17 cellular contexts compared by ENCODE assay signal in genomic region chr9:96448546-96449170, GRCh38. TPM values are rescaled to one million over a fixed set of nuclear protein-coding genes. Genes with fewer than 3 reads are reported as not detected.
DNase-seq lines count a peak whose midpoint lies in the region; ATAC-seq and TF ChIP-seq lines count a peak whose summit lies in the region.
"Had no signal": no experiment of that assay in that cellular context is flagged by ENCODE, and none has a peak within 500 bp of the region (broad histone marks: within the 10 kb centered on the region; RNA-seq: fewer than 3 reads in every experiment).

No MANE protein-coding gene starts in this region.

- TF ChIP-seq CTCF in Panc1 (IDR thresholded peaks at IDR 0.05) (no peak), smooth muscle cell (IDR thresholded peaks at IDR 0.05; ENCODE audit: borderline replicate concordance, insufficient read depth, poor library complexity, severe bottlenecking) (no peak)

- WGBS in smooth muscle cell (ENCODE audit: low lambda C conversion rate): 90% methylated on average over 11 of the region's 11 CpGs

- POLR2A ChIA-PET in Panc1 (lab: Charles Lee): interaction anchor here (0.6 kb wide), 1 partner anchor 70 kb away, joined by 3 read pairs; no protein-coding TSS in a partner anchor

- H3K4me3 ChIP-seq in Panc1 (ENCODE audit: low read depth in 2 of 2, low read length in 2 of 2) (no peak overlapping the region), smooth muscle cell (no peak overlapping the region)

- H3K27me3 Mint-ChIP-seq in activated CD4-positive, alpha-beta T cell treated with anti-CD3 and anti-CD28 coated beads, Interleukin-2, amount 10 ng/mL, durations not matched to agents 24 days and 14 days: peaks cover 29% of the 10 kb centered on the region

- H3K27ac Mint-ChIP-seq in activated CD4-positive, alpha-beta T cell treated with anti-CD3 and anti-CD28 coated beads, Interleukin-2, amount 10 ng/mL, durations not matched to agents 24 days and 14 days: no peak overlapping the region

- peaks cover 24% of the 10 kb centered on the region for H4K20me1 ChIP-seq in smooth muscle cell (ENCODE audit: low read depth)

- in situ Hi-C loops in Panc1 (cut with HindIII; ENCODE audit: low pct_unique_long_range_greater_than_20kb, low sequenced_read_pairs): no loop called here

- no peak overlapping the region for H3K9ac ChIP-seq in smooth muscle cell (ENCODE audit: low read depth)

- peaks cover 17% of the 10 kb centered on the region for H3K4me1 Mint-ChIP-seq in activated CD4-positive, alpha-beta T cell treated with anti-CD3 and anti-CD28 coated beads, Interleukin-2, amount 10 ng/mL, durations not matched to agents 24 days and 14 days

- CTCF ChIA-PET in Panc1 (lab: Charles Lee): no interaction called here

- H3K9me3 ChIP-seq in Panc1 (ENCODE audit: control insufficient read depth, insufficient read depth, low read depth, low read length) (no peaks in the 10 kb centered on the region), smooth muscle cell (replicated peaks; ENCODE audit: low read depth) (no peaks in the 10 kb centered on the region)
- H3K9me3 ChIP-seq: breast epithelium, heart left ventricle, thyroid gland had no signal

- H3K4me2 ChIP-seq in smooth muscle cell: no peak overlapping the region

- TF ChIP-seq POLR2A in erythroblast (IDR thresholded peaks at IDR 0.05; ENCODE audit: low read length): no peak

- H2AFZ ChIP-seq in smooth muscle cell (ENCODE audit: low read depth): peak overlapping the region; percentile 99

- H3F3A ChIP-seq in smooth muscle cell (ENCODE audit: low read depth): no peaks in the 10 kb centered on the region

- no peak for DNase-seq in activated CD4-positive, alpha-beta T cell treated with anti-CD3 and anti-CD28 coated beads, Interleukin-2, amount 10 ng/mL, durations not matched to agents 24 days and 14 days
- DNase-seq in activated CD4-positive, alpha-beta T cell treated with anti-CD3 and anti-CD28 coated beads, Interleukin-2, amount 50 U/mL, for 1 hour: no peak
- DNase-seq in Panc1 (ENCODE audit: low read depth, low spot score) (no peak), fibroblast of the conjunctiva (ENCODE audit: low read depth) (peak; percentile 13), smooth muscle cell (lab: John Stamatoyannopoulos, UW; ENCODE audit: unreplicated experiment) (no peak), erythroblast (lab: John Stamatoyannopoulos, UW) (no peak), mucosa of gallbladder (ENCODE audit: low spot score) (no peak)
- DNase-seq: activated gamma-delta T cell treated with Interleukin-2 at 50 U/mL for 16 hours, dorsolateral prefrontal cortex, heart left ventricle, KBM-7, mesenchymal stem cell, NCI-H1092, thyroid gland had no signal

- H3K36me3 ChIP-seq in Panc1 (ENCODE audit: control insufficient read depth, insufficient read depth, low read length): no peaks in the 10 kb centered on the region; the same call in 1 of the 2 replicates
- no peaks in the 10 kb centered on the region for H3K36me3 ChIP-seq in smooth muscle cell (ENCODE audit: low read depth)
- H3K36me3 ChIP-seq: breast epithelium, heart left ventricle, thyroid gland had no signal

- BruUV-seq in Panc1 (replicated peaks; lab: Mats Ljungman, UMichigan): no TSS peak

- intact Hi-C loops in activated CD4-positive, alpha-beta T cell treated with anti-CD3 and anti-CD28 coated beads, Interleukin-2, amount 10 ng/mL, durations not matched to agents 24 days and 14 days (cut with micrococcal nuclease): loop anchor here (2.0 to 10.0 kb wide), 2 partner anchors 118 to 406 kb away; partner anchors contain the start of gene ZNF782
- intact Hi-C loops in Panc1 (cut with micrococcal nuclease; ENCODE audit: unreplicated experiment): no loop called here

- H3K27me3 ChIP-seq in Panc1 (ENCODE audit: control insufficient read depth, insufficient read depth, low read length): no peaks in the 10 kb centered on the region
- no peaks in the 10 kb centered on the region for H3K27me3 ChIP-seq in smooth muscle cell (ENCODE audit: low read depth)
- H3K27me3 ChIP-seq: breast epithelium, dorsolateral prefrontal cortex, thyroid gland had no signal

- peak overlapping the region; percentile 80 for H3K4me3 Mint-ChIP-seq in activated CD4-positive, alpha-beta T cell treated with anti-CD3 and anti-CD28 coated beads, Interleukin-2, amount 10 ng/mL, durations not matched to agents 24 days and 14 days

- no peaks in the 10 kb centered on the region for H3K9me3 Mint-ChIP-seq in activated CD4-positive, alpha-beta T cell treated with anti-CD3 and anti-CD28 coated beads, Interleukin-2, amount 10 ng/mL, durations not matched to agents 24 days and 14 days

- peaks cover 12% of the 10 kb centered on the region for H3K4me1 ChIP-seq in Panc1 (ENCODE audit: control insufficient read depth, insufficient read depth, low read length)
- no peaks in the 10 kb centered on the region for H3K4me1 ChIP-seq in smooth muscle cell (ENCODE audit: low read depth)
- H3K4me1 ChIP-seq: breast epithelium had no signal

- H3K36me3 Mint-ChIP-seq in activated CD4-positive, alpha-beta T cell treated with anti-CD3 and anti-CD28 coated beads, Interleukin-2, amount 10 ng/mL, durations not matched to agents 24 days and 14 days (ENCODE audit: low read depth): no peaks in the 10 kb centered on the region

- peaks cover 27% of the 10 kb centered on the region for H3K79me2 ChIP-seq in smooth muscle cell (ENCODE audit: low read depth)

- ATAC-seq in Panc1 (no peak), HG03460 (IDR thresholded peaks at IDR 0.05; ENCODE audit: unreplicated experiment) (no peak)
- ATAC-seq: esophagus mucosa had no signal

- H3K27ac ChIP-seq in Panc1 (ENCODE audit: low read length) (peak overlapping the region; percentile 69; the same call in 1 of the 2 replicates), smooth muscle cell (ENCODE audit: low read depth) (no peak overlapping the region)

RNA-seq across cellular contexts. Expression of gene HABP4, which starts 1.3 kb away (rescaled TPM):
- total RNA-seq in activated CD4-positive, alpha-beta T cell treated with anti-CD3 and anti-CD28 coated beads, Interleukin-2, amount 10 ng/mL, durations not matched to agents 24 days and 14 days: 8.8 and 9.1 TPM in 2 replicates
- total RNA-seq in Panc1 (2021; ENCODE audit: unreplicated experiment) (32.3 TPM), smooth muscle cell (12.1 and 13.5 TPM in 2 replicates), mucosa of gallbladder (17.4 TPM)
- polyA plus RNA-seq in Panc1 (2012; ENCODE audit: insufficient read length): 32.4 TPM
- 26.8 and 28.9 TPM in 2 replicates for polyA plus RNA-seq in smooth muscle cell

RNA-seq across cellular contexts. Expression of gene ZNF367, which starts 30.5 kb away (rescaled TPM):
- 21.7 and 22.1 TPM in 2 replicates for total RNA-seq in activated CD4-positive, alpha-beta T cell treated with anti-CD3 and anti-CD28 coated beads, Interleukin-2, amount 10 ng/mL, durations not matched to agents 24 days and 14 days
- total RNA-seq in Panc1 (2021; ENCODE audit: unreplicated experiment) (12.4 TPM), smooth muscle cell (2.8 and 3.9 TPM in 2 replicates), mucosa of gallbladder (2.2 TPM)
- 3.1 TPM for polyA plus RNA-seq in Panc1 (2012; ENCODE audit: insufficient read length)
- 1.3 and 3.2 TPM in 2 replicates for polyA plus RNA-seq in smooth muscle cell
